19 cellular contexts compared by ENCODE assay signal in the genomic region with DNA sequence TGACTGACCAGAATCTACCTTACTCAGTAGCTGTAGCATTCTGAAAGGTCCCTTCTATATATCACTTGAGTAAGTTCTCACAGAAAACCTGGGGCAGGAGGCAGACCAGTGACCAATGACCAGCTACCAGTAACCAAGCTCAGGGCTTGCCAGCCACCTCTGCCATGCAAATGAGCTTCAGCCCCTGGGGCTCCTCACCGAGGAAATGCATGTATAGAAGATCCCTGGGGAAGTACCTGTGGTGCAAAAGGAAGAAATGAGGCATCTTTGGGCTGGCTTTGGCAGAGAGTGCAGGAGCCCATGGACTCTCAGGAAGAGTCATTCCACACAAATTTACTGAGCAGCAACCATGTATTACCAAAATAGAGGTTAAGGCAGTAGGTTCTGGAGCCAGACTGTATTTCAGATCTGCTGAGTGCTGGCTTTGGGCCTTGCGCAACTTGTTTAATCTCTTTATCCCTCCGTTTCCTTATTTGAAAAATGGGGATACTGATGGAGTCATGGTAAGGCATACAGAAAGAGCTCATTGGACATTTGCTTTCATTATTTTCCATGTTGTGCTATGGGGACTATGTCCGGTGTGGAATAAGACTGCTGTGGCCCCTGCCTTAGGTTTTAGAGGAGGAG.
"Had no signal": no experiment of that assay in that cellular context is flagged by ENCODE, and none has a peak within 500 bp of the region (broad histone marks: within the 10 kb centered on the region; RNA-seq: fewer than 3 reads in every experiment).

No MANE protein-coding gene starts in this region.

- DNase-seq: activated B cell treated with CpG ODN at 0.5 μM for 24 hours; activated CD4-positive, alpha-beta T cell treated with anti-CD3 and anti-CD28 coated beads for 1 hour; activated CD4-positive, alpha-beta T cell treated with anti-CD3 and anti-CD28 coated beads, Interleukin-2, amount 10 ng/mL, durations not matched to agents 24 days and 14 days; activated CD4-positive, alpha-beta T cell treated with anti-CD3 and anti-CD28 coated beads, Interleukin-2, amount 50 U/mL, for 48 hours; activated CD8-positive, alpha-beta memory T cell treated with anti-CD3 and anti-CD28 coated beads, Interleukin-2, amount 10 ng/mL, durations not matched to agents 7 days and 5 days; activated effector memory CD4-positive, alpha-beta T cell treated with anti-CD3 and anti-CD28 coated beads, Interleukin-2, amount 50 U/mL, for 16 hours; activated naive CD4-positive, alpha-beta T cell treated with Interleukin-2 at 50 U/mL for 16 hours; activated T-cell treated with anti-CD3 and anti-CD28 coated beads, Interleukin-2, amount 50 U/mL, for 24 hours; amygdala; MM.1S; NCI-H1105 treated with DMSO at 0.1 percent for 48 hours; NCI-H1436 treated with DMSO at 0.1 percent for 48 hours; NCI-H187; NCI-H2081; NCI-H524; SHP77; SW 1271 had no signal

- H3K9me3 ChIP-seq: SJSA1 had no signal

- H3K36me3 ChIP-seq: SJSA1 had no signal

- H3K4me1 ChIP-seq: SJSA1 had no signal

- H3K4me3 ChIP-seq: SJSA1 had no signal

- ATAC-seq: activated CD8-positive, alpha-beta memory T cell treated with anti-CD3 and anti-CD28 coated beads, Interleukin-2, amount 10 ng/mL, durations not matched to agents 7 days and 5 days; SK-N-SH treated with all-trans-retinoic acid at 6 μM for 48 hours had no signal

- H3K27ac ChIP-seq: SJSA1 had no signal
